In the genomic region with DNA sequence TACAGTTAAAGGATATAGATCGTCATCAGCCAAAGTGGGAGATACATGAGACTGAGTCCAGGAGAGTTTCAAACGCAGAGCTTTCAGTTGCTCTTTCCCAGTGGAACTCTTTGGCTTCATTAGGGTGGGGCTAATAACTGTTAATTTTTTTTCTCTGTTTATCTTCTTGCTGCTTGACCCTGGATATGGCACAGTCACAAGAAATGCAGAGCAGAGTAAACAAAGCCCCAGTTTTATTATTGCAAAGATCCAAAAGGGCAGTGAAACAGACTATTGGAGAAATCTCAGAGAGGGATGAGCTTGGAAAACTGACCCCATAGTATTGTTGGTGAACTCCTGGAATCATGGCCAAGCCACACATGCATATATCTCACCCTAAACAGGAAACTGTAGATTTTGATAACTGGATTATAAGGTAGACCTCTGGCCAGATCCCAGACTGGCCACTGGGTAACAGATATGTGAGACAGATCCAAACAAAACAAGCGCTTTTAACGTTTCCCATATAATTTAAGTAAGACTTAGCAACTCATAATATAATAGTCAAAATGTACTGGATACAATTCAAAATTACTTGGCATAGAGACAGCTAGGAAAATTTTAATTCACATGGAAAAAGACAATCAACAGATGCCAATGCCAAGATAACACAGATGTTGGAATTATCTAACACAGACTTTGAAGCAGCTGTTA, we compare ENCODE assay signal across 22 cellular contexts.
DNase-seq lines count a peak whose midpoint lies in the region; ATAC-seq and TF ChIP-seq lines count a peak whose summit lies in the region.
"Had no signal": no experiment of that assay in that cellular context is flagged by ENCODE, and none has a peak within 500 bp of the region (broad histone marks: within the 10 kb centered on the region; RNA-seq: fewer than 3 reads in every experiment).

No MANE protein-coding gene starts in this region.

- H3K4me1 ChIP-seq in upper lobe of right lung = no peaks in the 10 kb centered on the region
- H3K4me1 ChIP-seq in BE2C = no peaks in the 10 kb centered on the region; the same call in 1 of the 2 replicates

- H3K27me3 ChIP-seq in upper lobe of right lung (no peaks in the 10 kb centered on the region), BE2C (no peaks in the 10 kb centered on the region)
- H3K27me3 ChIP-seq: MG63, SJCRH30 had no signal

- H3K27ac ChIP-seq in VCaP (peak overlapping the region; percentile 57), upper lobe of right lung (peak overlapping the region; percentile 26)
- H3K27ac ChIP-seq: 22Rv1, PC-9, SJCRH30 had no signal

- no peaks in the 10 kb centered on the region for H3K9me3 ChIP-seq in upper lobe of right lung
- no peaks in the 10 kb centered on the region for H3K9me3 ChIP-seq in BE2C
- H3K9me3 ChIP-seq: MG63, SJCRH30 had no signal

- no peak overlapping the region for H3K4me3 ChIP-seq in upper lobe of right lung
- H3K4me3 ChIP-seq in BE2C (ENCODE audit: low read depth, low read length) = no peak overlapping the region
- H3K4me3 ChIP-seq: MG63, PC-9, SJCRH30 had no signal

- DNase-seq in NCI-H1694 treated with DMSO at 0.1 percent for 48 hours (lab: John Stamatoyannopoulos, UW) (peak; percentile 13), NCI-H1694 (lab: John Stamatoyannopoulos, UW) (no peak), left kidney (ENCODE audit: low read depth, low spot score) (peak; percentile 28), upper lobe of right lung (no peak), NCI-H2081 treated with DMSO at 0.1 percent for 48 hours (lab: John Stamatoyannopoulos, UW) (no peak), BE2C (no peak), posterior cingulate gyrus (no peak)
- DNase-seq: ACHN; CD4-positive, CD25-positive, alpha-beta regulatory T cell; H7; KBM-7; MG63; NCI-H2081; NCI-H2171; NCI-H226; NCI-H510A treated with DMSO at 0.1 percent for 48 hours; NK-92 treated with Interleukin-12 subunit alpha and Interleukin-12 subunit beta, amount 100 ng/mL, for 24 hours; PC-9; SJCRH30 had no signal

- no peak for ATAC-seq in upper lobe of right lung
- ATAC-seq: Right ventricle myocardium inferior had no signal

- TF ChIP-seq CTCF in VCaP (conservative IDR thresholded peaks at IDR 0.05) (no peak), upper lobe of right lung (IDR thresholded peaks at IDR 0.05) (no peak), BE2C (IDR thresholded peaks at IDR 0.05; ENCODE audit: low read depth, low read length) (no peak)

- H3K36me3 ChIP-seq in upper lobe of right lung (no peaks in the 10 kb centered on the region), BE2C (no peaks in the 10 kb centered on the region)
- H3K36me3 ChIP-seq: MG63, SJCRH30 had no signal

- intact Hi-C loops in upper lobe of right lung (cut with DNase I) = no loop called here
- intact Hi-C loops in posterior cingulate gyrus (cut with DNase I) = no loop called here

Comparison
In these comparisons a context has a peak if more than half of its experiments do, and no peak if none do; other contexts are left out.
1. DNase-seq: peak in NCI-H1694 treated with DMSO at 0.1 percent for 48 hours (single experiment) and left kidney (single experiment); none in NCI-H1694 (single experiment), upper lobe of right lung (single experiment), NCI-H2081 treated with DMSO at 0.1 percent for 48 hours (single experiment), BE2C (single experiment) and posterior cingulate gyrus (0 of 10).